Comparison of ENCODE assay signal across 10 cellular contexts in the genomic region with DNA sequence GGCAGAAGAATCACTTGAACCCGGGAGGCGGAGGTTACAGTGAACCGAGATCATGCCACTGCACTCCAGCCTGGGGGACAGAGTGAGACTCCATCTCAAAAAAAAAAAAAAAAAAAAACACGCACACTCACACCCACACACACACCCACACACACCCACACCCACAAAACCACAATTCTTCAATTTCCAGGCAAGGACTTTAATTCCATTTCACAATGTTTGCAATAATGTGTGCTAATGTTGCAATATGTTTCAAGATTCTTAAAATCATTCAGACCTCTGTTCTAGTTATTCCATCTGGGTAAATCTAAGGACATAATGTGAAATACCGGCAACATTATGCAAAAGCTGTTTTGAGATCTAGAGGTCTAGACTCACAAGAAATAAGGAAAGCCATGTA. TPM values are rescaled to one million over a fixed set of nuclear protein-coding genes. Genes with fewer than 3 reads are reported as not detected.
DNase-seq lines count a peak whose midpoint lies in the region; ATAC-seq and TF ChIP-seq lines count a peak whose summit lies in the region.
"Had no signal": no experiment of that assay in that cellular context is flagged by ENCODE, and none has a peak within 500 bp of the region (broad histone marks: within the 10 kb centered on the region; RNA-seq: fewer than 3 reads in every experiment).

No MANE protein-coding gene starts in this region.

- H3K79me2 ChIP-seq in Karpas-422 (ENCODE audit: low read length) = peaks cover 31% of the 10 kb centered on the region

- peaks cover 95% of the 10 kb centered on the region for H3K36me3 Mint-ChIP-seq in CD4-positive, alpha-beta T cell (ENCODE audit: low read depth)
- H3K36me3 Mint-ChIP-seq in activated naive CD4-positive, alpha-beta T cell treated with anti-CD3 and anti-CD28 coated beads, Interleukin-2, amount 50 U/mL, for 24 hours = peaks cover 34% of the 10 kb centered on the region
- H3K36me3 Mint-ChIP-seq in naive B cell = peaks cover 37 to 52% of the 10 kb centered on the region in 2 donors

- H3K9me3 ChIP-seq in CD4-positive, alpha-beta T cell (ENCODE audit: control insufficient read depth, low read length) = no peaks in the 10 kb centered on the region
- H3K9me3 ChIP-seq in Karpas-422 (ENCODE audit: low read length) = peaks cover 18% of the 10 kb centered on the region
- H3K9me3 ChIP-seq: thoracic aorta had no signal

- H4K20me1 ChIP-seq in Karpas-422 (ENCODE audit: insufficient read depth, low read depth, low read length) = no peaks in the 10 kb centered on the region

- TF ChIP-seq CTCF in CD4-positive, alpha-beta T cell (IDR thresholded peaks at IDR 0.05) = no peak

- H3K9me3 Mint-ChIP-seq in CD4-positive, alpha-beta T cell = peaks cover 9% of the 10 kb centered on the region
- peaks cover 5% of the 10 kb centered on the region for H3K9me3 Mint-ChIP-seq in activated naive CD4-positive, alpha-beta T cell treated with anti-CD3 and anti-CD28 coated beads, Interleukin-2, amount 50 U/mL, for 24 hours
- H3K9me3 Mint-ChIP-seq in naive B cell = peaks cover 0 to 12% (median 4%) of the 10 kb centered on the region in 7 donors

- no peaks in the 10 kb centered on the region for H3K27me3 Mint-ChIP-seq in CD4-positive, alpha-beta T cell
- no peaks in the 10 kb centered on the region for H3K27me3 Mint-ChIP-seq in activated naive CD4-positive, alpha-beta T cell treated with anti-CD3 and anti-CD28 coated beads, Interleukin-2, amount 50 U/mL, for 24 hours
- no peaks in the 10 kb centered on the region for H3K27me3 Mint-ChIP-seq in naive B cell

- no peaks in the 10 kb centered on the region for H3K9me2 ChIP-seq in Karpas-422 (replicated peaks; ENCODE audit: insufficient read depth, low read length)

- no peak for ATAC-seq in CD4-positive, alpha-beta T cell (ENCODE audit: poor library complexity)
- ATAC-seq in naive B cell (ENCODE audit: low read depth in 2 of 2) (no peak), GM18511 (IDR thresholded peaks at IDR 0.05; ENCODE audit: unreplicated experiment) (no peak), left colon (no peak), HG03175 (IDR thresholded peaks at IDR 0.05; ENCODE audit: unreplicated experiment) (no peak)

- CTCF ChIA-PET in CD4-positive, alpha-beta T cell (lab: Charles Lee) = no interaction called here

- no peaks in the 10 kb centered on the region for H3K27me3 ChIP-seq in CD4-positive, alpha-beta T cell (ENCODE audit: control insufficient read depth, insufficient read depth, low read length)
- no peaks in the 10 kb centered on the region for H3K27me3 ChIP-seq in Karpas-422 (ENCODE audit: low read length)

- H2AFZ ChIP-seq in Karpas-422 (ENCODE audit: low read length) = no peak overlapping the region

- H3K4me1 Mint-ChIP-seq in CD4-positive, alpha-beta T cell (ENCODE audit: low read depth) = peaks cover 74% of the 10 kb centered on the region
- peaks cover 80% of the 10 kb centered on the region for H3K4me1 Mint-ChIP-seq in activated naive CD4-positive, alpha-beta T cell treated with anti-CD3 and anti-CD28 coated beads, Interleukin-2, amount 50 U/mL, for 24 hours
- peaks cover 64 to 91% (median 76%) of the 10 kb centered on the region in 3 donors for H3K4me1 Mint-ChIP-seq in naive B cell

- no peak overlapping the region for H3K4me3 Mint-ChIP-seq in CD4-positive, alpha-beta T cell
- peak overlapping the region; percentile 31 for H3K4me3 Mint-ChIP-seq in activated naive CD4-positive, alpha-beta T cell treated with anti-CD3 and anti-CD28 coated beads, Interleukin-2, amount 50 U/mL, for 24 hours
- H3K4me3 Mint-ChIP-seq in naive B cell = peak overlapping the region in 6 of 8 donors; percentile 6 to 78 (median 70)

- peak overlapping the region; percentile 74 for H3K27ac Mint-ChIP-seq in CD4-positive, alpha-beta T cell
- peak overlapping the region; percentile 93 for H3K27ac Mint-ChIP-seq in activated naive CD4-positive, alpha-beta T cell treated with anti-CD3 and anti-CD28 coated beads, Interleukin-2, amount 50 U/mL, for 24 hours
- H3K27ac Mint-ChIP-seq in naive B cell = peak overlapping the region; percentile 87 to 98 (median 94)

- H3K36me3 ChIP-seq in Karpas-422 (ENCODE audit: insufficient read depth, low read length) = peaks cover 82% of the 10 kb centered on the region
- H3K36me3 ChIP-seq: thoracic aorta had no signal

- intact Hi-C loops in CD4-positive, alpha-beta T cell (cut with DNase I, micrococcal nuclease) = loop anchor here (2.0 to 5.0 kb wide), 2 partner anchors 42 to 43 kb away; no protein-coding TSS in a partner anchor
- intact Hi-C loops in left colon (cut with DNase I, micrococcal nuclease) = no loop called here

- POLR2A ChIA-PET in CD4-positive, alpha-beta T cell (lab: Charles Lee) = no interaction called here

- H3K4me3 ChIP-seq in Karpas-422 (ENCODE audit: low read length) = no peak overlapping the region
- H3K4me3 ChIP-seq: skin epidermis, thoracic aorta had no signal

- peaks cover 43% of the 10 kb centered on the region for H3K4me1 ChIP-seq in Karpas-422 (ENCODE audit: low read length)

- no peak for DNase-seq in CD4-positive, alpha-beta T cell
- DNase-seq in Karpas-422 (peak; percentile 47), naive B cell (no peak), left colon (no peak), NCI-H82 (lab: John Stamatoyannopoulos, UW) (no peak)

- no peak overlapping the region for H3K4me2 ChIP-seq in Karpas-422 (ENCODE audit: low read depth, low read length, poor library complexity, severe bottlenecking)

- no peak overlapping the region for H3K27ac ChIP-seq in CD4-positive, alpha-beta T cell (ENCODE audit: low read depth, low read length)
- peak overlapping the region; percentile 98 for H3K27ac ChIP-seq in Karpas-422 (ENCODE audit: low read length)
- H3K27ac ChIP-seq: thoracic aorta had no signal

- no peak overlapping the region for H3K9ac ChIP-seq in Karpas-422 (ENCODE audit: low read length)

RNA-seq across cellular contexts. Expression of a gene that starts 28.3 kb away (rescaled TPM):
- 10 to 100 TPM; 68.0 to 68.9 TPM for total RNA-seq in CD4-positive, alpha-beta T cell
- 241 and 291 TPM in 2 replicates for total RNA-seq in Karpas-422 (2014; rRNA removed; shearing (Covaris generic); ENCODE audit: low replicate concordance)
- 100 to 1,000 TPM in 3 of 6 donors, 10 to 100 TPM in 3; 76.4 to 143 (median 98.1) TPM for polyA plus RNA-seq in naive B cell (ENCODE audit: low read depth in 6 of 6)
- total RNA-seq in left colon = 10 to 100 TPM in 1 of 2 donors, 1 to 10 TPM in 1; 7.1 to 29.0 TPM

RNA-seq across cellular contexts. Expression of a gene that starts 38.0 kb away (rescaled TPM):
- 100 to 1,000 TPM; 108 to 130 TPM for total RNA-seq in CD4-positive, alpha-beta T cell
- 277 and 387 TPM in 2 replicates for total RNA-seq in Karpas-422 (2014; rRNA removed; shearing (Covaris generic); ENCODE audit: low replicate concordance)
- 100 to 1,000 TPM; 183 to 442 (median 326) TPM for polyA plus RNA-seq in naive B cell (ENCODE audit: low read depth in 6 of 6)
- 10 to 100 TPM; 20.3 to 46.8 TPM for total RNA-seq in left colon

RNA-seq across cellular contexts. Expression of a gene that starts 57.4 kb away (rescaled TPM):
- total RNA-seq in CD4-positive, alpha-beta T cell = 1 to 10 TPM; 3.1 to 4.1 TPM
- total RNA-seq in Karpas-422 (2014; rRNA removed; shearing (Covaris generic); ENCODE audit: low replicate concordance) = 132 and 133 TPM in 2 replicates
- 10 to 100 TPM; 37.6 to 74.5 (median 53.4) TPM for polyA plus RNA-seq in naive B cell (ENCODE audit: low read depth in 6 of 6)
- total RNA-seq in left colon = 10 to 100 TPM; 19.0 to 28.1 TPM

Comparison
In these comparisons a context has a peak if more than half of its experiments do, and no peak if none do; other contexts are left out.
1. intact Hi-C loops: an anchor here in CD4-positive, alpha-beta T cell (2.0 to 5.0 kb wide); none called in left colon.